ENCODE assay signal across 8 cellular contexts in genomic region chr6:129491436-129491835, GRCh38.
DNase-seq lines count a peak whose midpoint lies in the region; ATAC-seq, FAIRE-seq and TF ChIP-seq lines count a peak whose summit lies in the region.

No MANE protein-coding gene starts in this region.

- no peaks in the 10 kb centered on the region for H3K9me3 ChIP-seq in HUES48 (ENCODE audit: control insufficient read depth, insufficient read depth, low read length)

- no peak for TF ChIP-seq POLR2A in H54 (IDR thresholded peaks at IDR 0.05; ENCODE audit: low read depth, low read length)

- H3K4me3 ChIP-seq in HUES48 (ENCODE audit: low read depth, low read length) (no peak overlapping the region), retinal pigment epithelial cell (ENCODE audit: low read length) (no peak overlapping the region)

- no peaks in the 10 kb centered on the region for H3K36me3 ChIP-seq in HUES48 (ENCODE audit: control insufficient read depth, insufficient read depth, low read length)

- DNase-seq in central memory CD8-positive, alpha-beta T cell (ENCODE audit: low spot score in 2 of 2), result no peak
- peak; percentile 8 for DNase-seq in retinal pigment epithelial cell (ENCODE audit: low read depth)
- no peak for DNase-seq in G401 (ENCODE audit: low spot score)
- DNase-seq in central memory CD4-positive, alpha-beta T cell, result no peak
- no peak for DNase-seq in H54 (ENCODE audit: insufficient read length, low spot score)

- H3K36me3 Mint-ChIP-seq in central memory CD8-positive, alpha-beta T cell (ENCODE audit: insufficient read depth), result peaks cover 5% of the 10 kb centered on the region

- H3K4me1 ChIP-seq in HUES48 (ENCODE audit: control insufficient read depth, insufficient read depth, low read length), result peaks cover 19% of the 10 kb centered on the region; the same call in 1 of the 2 replicates

- ATAC-seq in GM19023 (IDR thresholded peaks at IDR 0.05; ENCODE audit: unreplicated experiment) (peak; percentile 3), GM18873 (IDR thresholded peaks at IDR 0.05; ENCODE audit: low FRiP score, unreplicated experiment) (no peak)
- ATAC-seq in central memory CD8-positive, alpha-beta T cell (replicated peaks; ENCODE audit: extremely low read depth, poor library complexity, severe bottlenecking), result no peak

- H3K4me3 Mint-ChIP-seq in central memory CD8-positive, alpha-beta T cell, result peak overlapping the region; percentile 75

- in situ Hi-C loops in G401 (cut with HindIII; ENCODE audit: low sequenced_read_pairs), result no loop called here

- H3K27me3 Mint-ChIP-seq in central memory CD8-positive, alpha-beta T cell, result no peaks in the 10 kb centered on the region

- no peak overlapping the region for H3K9ac ChIP-seq in HUES48 (ENCODE audit: low read depth, low read length)

- no peak for FAIRE-seq in H54 (lab: Jason Lieb, UNC)

- no peaks in the 10 kb centered on the region for H3K9me3 Mint-ChIP-seq in central memory CD8-positive, alpha-beta T cell

- H3K27ac Mint-ChIP-seq in central memory CD8-positive, alpha-beta T cell (ENCODE audit: low read depth), result peak overlapping the region; percentile 98

- no peak for TF ChIP-seq CTCF in retinal pigment epithelial cell (conservative IDR thresholded peaks at IDR 0.05; ENCODE audit: low read depth, low read length)

- no peaks in the 10 kb centered on the region for H3K27me3 ChIP-seq in HUES48 (ENCODE audit: control insufficient read depth, insufficient read depth, low read length)

- peak overlapping the region; percentile 79 for H3K27ac ChIP-seq in HUES48 (ENCODE audit: low read depth, low read length)

- peaks cover 24% of the 10 kb centered on the region for H3K4me1 Mint-ChIP-seq in central memory CD8-positive, alpha-beta T cell
